In genomic region chr2:27730980-27731691, GRCh38 we compare ENCODE assay signal across 25 cellular contexts. TPM values are rescaled to one million over a fixed set of nuclear protein-coding genes. Genes with fewer than 3 reads are reported as not detected.
DNase-seq lines count a peak whose midpoint lies in the region; ATAC-seq and TF ChIP-seq lines count a peak whose summit lies in the region.
"Had no signal": no experiment of that assay in that cellular context is flagged by ENCODE, and none has a peak within 500 bp of the region (broad histone marks: within the 10 kb centered on the region; RNA-seq: fewer than 3 reads in every experiment).

No MANE protein-coding gene starts in this region.

- DNase-seq in RWPE2 (ENCODE audit: low spot score) = no peak
- no peak for DNase-seq in esophagus squamous epithelium (lab: John Stamatoyannopoulos, UW)
- DNase-seq in activated CD4-positive, alpha-beta T cell treated with anti-CD3 and anti-CD28 coated beads, Interleukin-2, amount 10 ng/mL, durations not matched to agents 7 days and 5 days = no peak
- DNase-seq in glomerular visceral epithelial cell (ENCODE audit: extremely low spot score) = no peak
- no peak for DNase-seq in caudate nucleus (lab: John Stamatoyannopoulos, UW)
- DNase-seq: activated CD4-positive, alpha-beta T cell treated with anti-CD3 and anti-CD28 coated beads, Interleukin-2, amount 50 U/mL, for 4 hours; activated naive CD4-positive, alpha-beta T cell; activated T-cell treated with anti-CD3 and anti-CD28 coated beads for 4 hours; amygdala; CD8-positive, alpha-beta memory T cell; DMS53; glutamatergic neuron; mesenchymal stem cell; NCI-H187 treated with DMSO at 0.1 percent for 48 hours; PC-9; stimulated activated naive CD4-positive, alpha-beta T cell; tibial artery; WERI-Rb-1 had no signal

- ATAC-seq in RWPE2 (ENCODE audit: low read depth) = 0 out of 3 replicates have a peak, but pooled peaks have one; percentile 28
- ATAC-seq: GM23338; natural killer cell treated with Interleukin-12 subunit alpha and Interleukin-12 subunit beta and Interleukin-15 and Interleukin-18, amount 100 ng/mL, for 72 hours had no signal

- 24 to 33% methylated on average over 4 of the region's 4 CpGs for WGBS in esophagus squamous epithelium, 2 donors

- POLR2A ChIA-PET in activated CD4-positive, alpha-beta T cell treated with anti-CD3 and anti-CD28 coated beads, Interleukin-2, amount 10 ng/mL, durations not matched to agents 7 days and 5 days (lab: Charles Lee) = no interaction called here

- peaks cover 15% of the 10 kb centered on the region for H3K4me1 Mint-ChIP-seq in nephron
- H3K4me1 Mint-ChIP-seq in activated CD4-positive, alpha-beta T cell treated with anti-CD3 and anti-CD28 coated beads, Interleukin-2, amount 10 ng/mL, durations not matched to agents 7 days and 5 days = peaks cover 26% of the 10 kb centered on the region
- H3K4me1 Mint-ChIP-seq: central memory CD8-positive, alpha-beta T cell had no signal

- peak overlapping the region; percentile 19 to 61 (median 37) for H3K27ac Mint-ChIP-seq in nephron
- H3K27ac Mint-ChIP-seq in activated CD4-positive, alpha-beta T cell treated with anti-CD3 and anti-CD28 coated beads, Interleukin-2, amount 10 ng/mL, durations not matched to agents 7 days and 5 days = no peak overlapping the region
- H3K27ac Mint-ChIP-seq: GM23338 had no signal

- H3K27ac ChIP-seq in BLaER1 treated with 17β-estradiol and CSF1 and Interleukin-3, amounts not matched to agents 10 nM and 100 nM = no peak overlapping the region; a peak in 1 of 22 replicates
- H3K27ac ChIP-seq in RWPE2 (ENCODE audit: poor library complexity, severe bottlenecking) = no peak overlapping the region
- peak overlapping the region in 3 of 4 donors; percentile 30 to 66 (median 42) for H3K27ac ChIP-seq in esophagus squamous epithelium
- H3K27ac ChIP-seq in caudate nucleus (ENCODE audit: low read depth, low read length) = no peak overlapping the region
- H3K27ac ChIP-seq: PC-9, SK-N-MC, tibial artery, WERI-Rb-1 had no signal

- no peaks in the 10 kb centered on the region for H4K20me1 ChIP-seq in BLaER1 treated with 17β-estradiol and CSF1 and Interleukin-3, amounts not matched to agents 10 nM and 100 nM

- H3K4me1 ChIP-seq in BLaER1 treated with 17β-estradiol and CSF1 and Interleukin-3, amounts not matched to agents 10 nM and 100 nM = peaks cover 37 to 49% (median 46%) of the 10 kb centered on the region in 10 experiments
- peaks cover 5% of the 10 kb centered on the region for H3K4me1 ChIP-seq in RWPE2 (ENCODE audit: insufficient read depth, poor library complexity, severe bottlenecking)
- peaks cover 5 to 62% (median 33%) of the 10 kb centered on the region in 3 donors for H3K4me1 ChIP-seq in esophagus squamous epithelium

- H3K36me3 ChIP-seq in BLaER1 treated with 17β-estradiol and CSF1 and Interleukin-3, amounts not matched to agents 10 nM and 100 nM = no peaks in the 10 kb centered on the region
- H3K36me3 ChIP-seq in RWPE2 (ENCODE audit: low read depth) (no peaks in the 10 kb centered on the region), esophagus squamous epithelium (no peaks in the 10 kb centered on the region)
- H3K36me3 ChIP-seq: tibial artery, WERI-Rb-1 had no signal

- no peaks in the 10 kb centered on the region for H3K9me3 Mint-ChIP-seq in nephron
- no peaks in the 10 kb centered on the region for H3K9me3 Mint-ChIP-seq in activated CD4-positive, alpha-beta T cell treated with anti-CD3 and anti-CD28 coated beads, Interleukin-2, amount 10 ng/mL, durations not matched to agents 7 days and 5 days
- H3K9me3 Mint-ChIP-seq: CD8-positive, alpha-beta memory T cell; central memory CD8-positive, alpha-beta T cell; GM23338; natural killer cell treated with Interleukin-12 subunit alpha and Interleukin-12 subunit beta and Interleukin-15 and Interleukin-18, amount 100 ng/mL, for 72 hours had no signal

- no peaks in the 10 kb centered on the region for H3K27me3 ChIP-seq in BLaER1 treated with 17β-estradiol and CSF1 and Interleukin-3, amounts not matched to agents 10 nM and 100 nM
- H3K27me3 ChIP-seq in RWPE2 (ENCODE audit: insufficient read depth, poor library complexity, severe bottlenecking) (no peaks in the 10 kb centered on the region), esophagus squamous epithelium (no peaks in the 10 kb centered on the region)
- H3K27me3 ChIP-seq: tibial artery had no signal

- H3K27me3 Mint-ChIP-seq in nephron (ENCODE audit: low read depth) = no peaks in the 10 kb centered on the region
- no peaks in the 10 kb centered on the region for H3K27me3 Mint-ChIP-seq in activated CD4-positive, alpha-beta T cell treated with anti-CD3 and anti-CD28 coated beads, Interleukin-2, amount 10 ng/mL, durations not matched to agents 7 days and 5 days
- H3K27me3 Mint-ChIP-seq: CD8-positive, alpha-beta memory T cell; central memory CD8-positive, alpha-beta T cell; natural killer cell treated with Interleukin-12 subunit alpha and Interleukin-12 subunit beta and Interleukin-15 and Interleukin-18, amount 100 ng/mL, for 72 hours had no signal

- no peak overlapping the region for H3K4me3 Mint-ChIP-seq in nephron
- H3K4me3 Mint-ChIP-seq in activated CD4-positive, alpha-beta T cell treated with anti-CD3 and anti-CD28 coated beads, Interleukin-2, amount 10 ng/mL, durations not matched to agents 7 days and 5 days = no peak overlapping the region
- H3K4me3 Mint-ChIP-seq: CD8-positive, alpha-beta memory T cell; central memory CD8-positive, alpha-beta T cell; GM23338; natural killer cell treated with Interleukin-12 subunit alpha and Interleukin-12 subunit beta and Interleukin-15 and Interleukin-18, amount 100 ng/mL, for 72 hours had no signal

- intact Hi-C loops in esophagus squamous epithelium (cut with DNase I) = no loop called here

- H3K4me2 ChIP-seq in BLaER1 treated with 17β-estradiol and CSF1 and Interleukin-3, amounts not matched to agents 10 nM and 100 nM = peak overlapping the region; percentile 56 to 93 (median 85)
- H3K4me2 ChIP-seq: GM23338, PC-9 had no signal

- no peak overlapping the region for H3K4me3 ChIP-seq in BLaER1 treated with 17β-estradiol and CSF1 and Interleukin-3, amounts not matched to agents 10 nM and 100 nM
- H3K4me3 ChIP-seq in RWPE2 (ENCODE audit: severe bottlenecking) (no peak overlapping the region), esophagus squamous epithelium (no peak overlapping the region)
- H3K4me3 ChIP-seq: GM23338, PC-9, SK-N-MC, skin epidermis, tibial artery had no signal

- H3K36me3 Mint-ChIP-seq in nephron (ENCODE audit: low read depth) = no peaks in the 10 kb centered on the region
- H3K36me3 Mint-ChIP-seq in activated CD4-positive, alpha-beta T cell treated with anti-CD3 and anti-CD28 coated beads, Interleukin-2, amount 10 ng/mL, durations not matched to agents 7 days and 5 days (ENCODE audit: low read depth) = no peaks in the 10 kb centered on the region
- H3K36me3 Mint-ChIP-seq: CD8-positive, alpha-beta memory T cell; natural killer cell treated with Interleukin-12 subunit alpha and Interleukin-12 subunit beta and Interleukin-15 and Interleukin-18, amount 100 ng/mL, for 72 hours had no signal

- H3K9me3 ChIP-seq in BLaER1 treated with 17β-estradiol and CSF1 and Interleukin-3, amounts not matched to agents 10 nM and 100 nM (replicated peaks in 1 of 11) = peaks cover 0 to 24% (median 0%) of the 10 kb centered on the region in 11 experiments; a peak in 10 of 22 replicates
- no peaks in the 10 kb centered on the region for H3K9me3 ChIP-seq in RWPE2 (ENCODE audit: severe bottlenecking)
- H3K9me3 ChIP-seq in esophagus squamous epithelium = no peaks in the 10 kb centered on the region
- H3K9me3 ChIP-seq: tibial artery had no signal

- CTCF ChIA-PET in activated CD4-positive, alpha-beta T cell treated with anti-CD3 and anti-CD28 coated beads, Interleukin-2, amount 10 ng/mL, durations not matched to agents 7 days and 5 days (lab: Charles Lee) = interaction anchor here (0.5 to 2.6 kb wide), 3 partner anchors 8 to 314 kb away, joined by 3 to 12 read pairs (median 4); no protein-coding TSS in a partner anchor

- peak overlapping the region in 2 of 11 experiments; percentile 12 to 37; a peak in 2 of 22 replicates for H3K9ac ChIP-seq in BLaER1 treated with 17β-estradiol and CSF1 and Interleukin-3, amounts not matched to agents 10 nM and 100 nM

- no peak for TF ChIP-seq POLR2A in esophagus squamous epithelium (IDR thresholded peaks at IDR 0.05)

- TF ChIP-seq CTCF in RWPE2 (IDR thresholded peaks at IDR 0.05; ENCODE audit: poor library complexity, severe bottlenecking) (no peak), esophagus squamous epithelium (IDR thresholded peaks at IDR 0.05) (no peak), nephron (IDR thresholded peaks at IDR 0.05; ENCODE audit: unreplicated experiment in 3 of 3) (no peak)

RNA-seq across cellular contexts. Expression of gene MRPL33, which starts 40.4 kb away (rescaled TPM):
- 100 to 1,000 TPM in 1 of 4 donors, 10 to 100 TPM in 3; 50.4 to 114 (median 70.9) TPM for total RNA-seq in esophagus squamous epithelium
- 10 to 100 TPM; 43.5 to 49.7 TPM for total RNA-seq in activated CD4-positive, alpha-beta T cell treated with anti-CD3 and anti-CD28 coated beads, Interleukin-2, amount 10 ng/mL, durations not matched to agents 7 days and 5 days

Comparison
In these comparisons a context has a peak if more than half of its experiments do, and no peak if none do; other contexts are left out.
1. H3K27ac ChIP-seq: peak in esophagus squamous epithelium (3 of 4); none in BLaER1 treated with 17β-estradiol and CSF1 and Interleukin-3, amounts not matched to agents 10 nM and 100 nM (0 of 11), RWPE2 (single experiment) and caudate nucleus (single experiment).